Comparison of ENCODE assay signal across 8 cellular contexts in genomic region chr13:44917589-44918322, GRCh38.
A peak's percentile ranks its signal among the peaks of the same experiment; 100 is the strongest.
DNase-seq lines count a peak whose midpoint lies in the region; ATAC-seq and TF ChIP-seq lines count a peak whose summit lies in the region.

No MANE protein-coding gene starts in this region.

- H3K27me3 Mint-ChIP-seq in type B pancreatic cell, result no peaks in the 10 kb centered on the region

- TF ChIP-seq CTCF in GM12873 (IDR thresholded peaks at IDR 0.05; ENCODE audit: insufficient read depth, low read depth, low read length, missing control alignments), result peak; percentile 47
- TF ChIP-seq CTCF in type B pancreatic cell (conservative IDR thresholded peaks at IDR 0.05), result peak; percentile 76

- no peak overlapping the region for H3K4me3 Mint-ChIP-seq in type B pancreatic cell

- no peaks in the 10 kb centered on the region for H3K9me3 Mint-ChIP-seq in type B pancreatic cell

- ATAC-seq in HG02798 (IDR thresholded peaks at IDR 0.05; ENCODE audit: poor library complexity, unreplicated experiment), result peak; percentile 85
- ATAC-seq in left cardiac atrium, result peak; percentile 87 to 94

- H3K27ac Mint-ChIP-seq in type B pancreatic cell, result no peak overlapping the region

- H3K4me1 Mint-ChIP-seq in type B pancreatic cell (ENCODE audit: unreplicated experiment), result peaks cover 9% of the 10 kb centered on the region

- DNase-seq in NCI-H1436 (lab: John Stamatoyannopoulos, UW), result peak; percentile 80
- DNase-seq in T follicular helper cell (ENCODE audit: low read depth), result peak; percentile 97
- DNase-seq in amniotic stem cell (lab: John Stamatoyannopoulos, UW), result peak; percentile 98
- DNase-seq in left cardiac atrium, result peak; percentile 94
- DNase-seq in pons (ENCODE audit: low spot score), result peak; percentile 98
- peak; percentile 99 for DNase-seq in type B pancreatic cell (ENCODE audit: extremely low spot score, unreplicated experiment)

- H3K36me3 Mint-ChIP-seq in type B pancreatic cell, result no peaks in the 10 kb centered on the region

- intact Hi-C loops in left cardiac atrium (cut with DNase I), result loop anchor here in 1 of 2 donors (5.0 kb wide), 2 partner anchors 50 to 340 kb away; partner anchors contain the start of gene TSC22D1

Comparison
In these comparisons a context has a peak if more than half of its experiments do, and no peak if none do; other contexts are left out.
1. Peak in every context shown above with its lines: DNase-seq and ATAC-seq.